In the genomic region with DNA sequence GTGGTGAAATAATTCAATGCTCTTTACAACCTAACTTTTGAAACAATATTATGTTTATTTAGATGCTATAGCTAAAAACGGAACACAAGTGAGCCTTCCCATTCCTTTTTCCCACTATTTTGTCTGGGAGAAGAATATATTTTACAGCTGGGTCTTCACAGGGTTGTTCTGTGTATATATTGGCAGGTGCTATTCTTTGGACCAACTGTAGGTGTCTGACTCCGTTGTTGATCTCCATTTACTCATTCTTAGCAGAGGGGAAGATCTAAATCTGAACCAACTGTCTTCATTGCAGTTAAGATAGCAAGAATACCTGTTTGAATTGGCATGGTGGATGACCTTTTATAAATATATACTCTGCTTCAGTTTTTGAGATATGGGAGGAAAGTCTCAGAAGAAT, we compare ENCODE assay signal across 11 cellular contexts.
DNase-seq lines count a peak whose midpoint lies in the region; ATAC-seq and TF ChIP-seq lines count a peak whose summit lies in the region.
"Had no signal": no experiment of that assay in that cellular context is flagged by ENCODE, and none has a peak within 500 bp of the region (broad histone marks: within the 10 kb centered on the region; RNA-seq: fewer than 3 reads in every experiment).

No MANE protein-coding gene starts in this region.

- H3K27me3 ChIP-seq in foreskin keratinocyte: peaks cover 7% of the 10 kb centered on the region
- H3K27me3 ChIP-seq: SJCRH30 had no signal

- no peak overlapping the region for H3K27ac ChIP-seq in foreskin keratinocyte
- H3K27ac ChIP-seq: SJCRH30 had no signal

- TF ChIP-seq CTCF in GM13976 (IDR thresholded peaks at IDR 0.05; ENCODE audit: borderline replicate concordance, control extremely low read depth, extremely low read depth, insufficient read depth, missing control alignments) (peak; percentile 11), foreskin keratinocyte (conservative IDR thresholded peaks at IDR 0.05) (peak; percentile 40)

- no peaks in the 10 kb centered on the region for H3K4me1 ChIP-seq in foreskin keratinocyte
- H3K4me1 ChIP-seq: SJCRH30 had no signal

- DNase-seq in GM13976 (ENCODE audit: low spot score) (peak; percentile 9), KBM-7 (peak; percentile 3), foreskin keratinocyte (no peak), mucosa of gallbladder (ENCODE audit: low spot score) (no peak), HCEC 1CT (no peak), dermis blood vessel endothelial cell (no peak)
- no peak for DNase-seq in activated naive CD4-positive, alpha-beta T cell treated with Interleukin-2 at 50 U/mL for 16 hours
- DNase-seq: activated CD8-positive, alpha-beta memory T cell treated with anti-CD3 and anti-CD28 coated beads, Interleukin-2, amount 10 ng/mL, durations not matched to agents 7 days and 5 days; stimulated activated CD8-positive, alpha-beta memory T cell treated with anti-CD3 and anti-CD28 coated beads, Interleukin-4, amount 100 ng/mL, for 48 hours had no signal

- in situ Hi-C loops in GM13976 (cut with MboI; ENCODE audit: low sequenced_read_pairs, unreplicated experiment) (no loop called here), KBM-7 (cut with MboI; ENCODE audit: low pct_unique_long_range_greater_than_20kb, low sequenced_read_pairs) (no loop called here)

- peak; percentile 86 for ATAC-seq in GM21576 (IDR thresholded peaks at IDR 0.05; ENCODE audit: unreplicated experiment)
- ATAC-seq in foreskin keratinocyte: peak; percentile 58
- ATAC-seq: activated CD8-positive, alpha-beta memory T cell treated with anti-CD3 and anti-CD28 coated beads, Interleukin-2, amount 10 ng/mL, durations not matched to agents 7 days and 5 days had no signal

Comparison
In these comparisons a context has a peak if more than half of its experiments do, and no peak if none do; other contexts are left out.
1. DNase-seq: peak in GM13976 (single experiment) and KBM-7 (single experiment); none in foreskin keratinocyte (0 of 2), activated naive CD4-positive, alpha-beta T cell treated with Interleukin-2 at 50 U/mL for 16 hours (single experiment), mucosa of gallbladder (single experiment), HCEC 1CT (single experiment) and dermis blood vessel endothelial cell (single experiment).